Comparison of ENCODE assay signal across 16 cellular contexts in genomic region chr18:70310560-70311320, GRCh38. TPM values are rescaled to one million over a fixed set of nuclear protein-coding genes. Genes with fewer than 3 reads are reported as not detected.
DNase-seq lines count a peak whose midpoint lies in the region; TF ChIP-seq lines count a peak whose summit lies in the region.
"Had no signal": no experiment of that assay in that cellular context is flagged by ENCODE, and none has a peak within 500 bp of the region (broad histone marks: within the 10 kb centered on the region; RNA-seq: fewer than 3 reads in every experiment).

No MANE protein-coding gene starts in this region.

- peaks cover 35% of the 10 kb centered on the region for H4K20me1 ChIP-seq in OCI-LY3 (ENCODE audit: insufficient read depth, low read length)

- peaks cover 18% of the 10 kb centered on the region for H3K9me3 Mint-ChIP-seq in endodermal cell

- no peak overlapping the region for H2AK5ac ChIP-seq in trophoblast cell (ENCODE audit: low read length)

- peak overlapping the region; percentile 34 for H3K27ac Mint-ChIP-seq in endodermal cell
- H3K27ac Mint-ChIP-seq: CD8-positive, alpha-beta T cell had no signal

- no peak overlapping the region for H3K18ac ChIP-seq in trophoblast cell (ENCODE audit: low read length)

- 96% methylated on average over 5 to 6 of the region's 6 CpGs for WGBS in endodermal cell (ENCODE audit: insufficient coverage in 1 of 2, insufficient read length in 1 of 2), 2 experiments
- WGBS in trophoblast cell (ENCODE audit: extremely low coverage, insufficient coverage, insufficient read length) = no CpG with 5 or more reads among the region's 6 CpGs

- H3K4me3 ChIP-seq in OCI-LY3 (ENCODE audit: low read length) (no peak overlapping the region), endodermal cell (ENCODE audit: low read length) (no peak overlapping the region), trophoblast cell (ENCODE audit: low read depth, low read length) (no peak overlapping the region)

- DNase-seq in DMS114 treated with DMSO at 0.1 percent for 48 hours (lab: John Stamatoyannopoulos, UW; ENCODE audit: unreplicated experiment) = peak; percentile 1
- DNase-seq in endodermal cell = no peak
- no peak for DNase-seq in trophoblast cell
- no peak for DNase-seq in NCI-H1092 treated with DMSO at 0.1 percent for 48 hours (lab: John Stamatoyannopoulos, UW)
- no peak for DNase-seq in NCI-H2227 (lab: John Stamatoyannopoulos, UW; ENCODE audit: unreplicated experiment)
- no peak for DNase-seq in stimulated activated CD4-positive, alpha-beta T cell treated with anti-CD3 and anti-CD28 coated beads, Interleukin-4, amount 100 ng/mL, for 1 hour
- DNase-seq: BE2C; CD8-positive, alpha-beta T cell; DND-41; GF-D8; NCI-H1436 treated with DMSO at 0.1 percent for 48 hours; NCI-H2081; NCI-H2227 treated with DMSO at 0.1 percent for 48 hours; NCI-H524 treated with DMSO at 0.1 percent for 48 hours; Right ventricle myocardium superior had no signal

- H3K36me3 ChIP-seq in OCI-LY3 (replicated peaks; ENCODE audit: low read depth, low read length) (peaks cover 18% of the 10 kb centered on the region), endodermal cell (ENCODE audit: control insufficient read depth, insufficient read depth, low read length) (peaks cover 8% of the 10 kb centered on the region), trophoblast cell (ENCODE audit: control insufficient read depth in 1 of 2, insufficient read depth in 2 of 2, low read length in 2 of 2) (peaks cover 0 to 2% of the 10 kb centered on the region in 2 experiments)
- H3K36me3 ChIP-seq: BE2C had no signal

- no peak overlapping the region for H3K4me3 Mint-ChIP-seq in endodermal cell
- H3K4me3 Mint-ChIP-seq: CD8-positive, alpha-beta T cell had no signal

- peaks cover 10% of the 10 kb centered on the region for H3K36me3 Mint-ChIP-seq in endodermal cell (ENCODE audit: low read depth)
- H3K36me3 Mint-ChIP-seq: CD8-positive, alpha-beta T cell had no signal

- H4K8ac ChIP-seq in trophoblast cell (ENCODE audit: low read depth, low read length) = no peak overlapping the region

- H2BK120ac ChIP-seq in trophoblast cell (ENCODE audit: insufficient read depth, low read length, poor library complexity) = no peak overlapping the region

- H3K27ac ChIP-seq in OCI-LY3 (ENCODE audit: low read length) = no peak overlapping the region
- H3K27ac ChIP-seq in endodermal cell (ENCODE audit: low read depth, low read length) = no peak overlapping the region
- H3K27ac ChIP-seq in trophoblast cell (ENCODE audit: low read depth, low read length) = no peak overlapping the region

- no peaks in the 10 kb centered on the region for H3K79me1 ChIP-seq in trophoblast cell (ENCODE audit: low read length)

- H3K14ac ChIP-seq in trophoblast cell (ENCODE audit: low read length) = no peak overlapping the region

- H3K27me3 ChIP-seq in OCI-LY3 (ENCODE audit: low read depth, low read length) (no peaks in the 10 kb centered on the region), endodermal cell (ENCODE audit: control insufficient read depth, insufficient read depth, low read length, poor library complexity, severe bottlenecking) (no peaks in the 10 kb centered on the region), trophoblast cell (ENCODE audit: insufficient read depth, low read length) (no peaks in the 10 kb centered on the region)
- H3K27me3 ChIP-seq: BE2C had no signal

- no peak overlapping the region for H4K12ac ChIP-seq in trophoblast cell (ENCODE audit: low read depth, low read length)

- H3K4ac ChIP-seq in trophoblast cell (ENCODE audit: low read depth, low read length) = peak overlapping the region; percentile 16

- H3K4me1 ChIP-seq in OCI-LY3 (ENCODE audit: low read length) = no peaks in the 10 kb centered on the region
- H3K4me1 ChIP-seq in endodermal cell (ENCODE audit: control insufficient read depth, insufficient read depth, low read length) = no peaks in the 10 kb centered on the region
- H3K4me1 ChIP-seq in trophoblast cell (ENCODE audit: control insufficient read depth in 1 of 2, insufficient read depth in 2 of 2, low read length in 2 of 2) = peaks cover 0 to 2% of the 10 kb centered on the region in 2 experiments
- H3K4me1 ChIP-seq: BE2C had no signal

- peaks cover 12% of the 10 kb centered on the region; the same call in 1 of the 2 replicates for H3K9me3 ChIP-seq in OCI-LY3 (ENCODE audit: insufficient read depth, low read length)
- peaks cover 19% of the 10 kb centered on the region for H3K9me3 ChIP-seq in endodermal cell (ENCODE audit: control insufficient read depth, low read length)
- peaks cover 2% of the 10 kb centered on the region for H3K9me3 ChIP-seq in trophoblast cell (ENCODE audit: insufficient read depth, low read depth, low read length)
- H3K9me3 ChIP-seq: BE2C had no signal

- H2BK12ac ChIP-seq in trophoblast cell (ENCODE audit: low read length) = no peak overlapping the region

- TF ChIP-seq CTCF in OCI-LY3 (IDR thresholded peaks at IDR 0.05; ENCODE audit: low read depth, low read length) (peak; percentile 8; the same call in 1 of the 2 replicates), endodermal cell (conservative IDR thresholded peaks at IDR 0.05) (no peak)

- no peak overlapping the region for H3K4me2 ChIP-seq in OCI-LY3 (ENCODE audit: low read length)
- H3K4me2 ChIP-seq in trophoblast cell (ENCODE audit: low read length) = no peak overlapping the region

- H3K9ac ChIP-seq in OCI-LY3 (ENCODE audit: low read length) (no peak overlapping the region), endodermal cell (ENCODE audit: extremely low read depth, low read length, poor library complexity, severe bottlenecking) (no peak overlapping the region), trophoblast cell (ENCODE audit: low read length) (no peak overlapping the region)

- H3K79me2 ChIP-seq in OCI-LY3 (ENCODE audit: low read length) (peaks cover 100% of the 10 kb centered on the region), trophoblast cell (ENCODE audit: control insufficient read depth, insufficient read depth, low read length, poor library complexity) (peaks cover 13% of the 10 kb centered on the region)

- H2AFZ ChIP-seq in OCI-LY3 (ENCODE audit: low read depth, low read length) (no peak overlapping the region), trophoblast cell (ENCODE audit: insufficient read depth, low read length, poor library complexity) (no peak overlapping the region)

- H3K23ac ChIP-seq in trophoblast cell (ENCODE audit: low read length) = no peak overlapping the region

- no peaks in the 10 kb centered on the region for H3K4me1 Mint-ChIP-seq in endodermal cell

- no peak overlapping the region for H4K91ac ChIP-seq in trophoblast cell (ENCODE audit: low read depth, low read length)

- no peaks in the 10 kb centered on the region for H3K27me3 Mint-ChIP-seq in endodermal cell (ENCODE audit: insufficient read depth)

- no peak overlapping the region for H2BK5ac ChIP-seq in trophoblast cell (ENCODE audit: low read depth, low read length, poor library complexity)

RNA-seq across cellular contexts. Expression of gene SOCS6, which starts 21.9 kb away (rescaled TPM):
- total RNA-seq in endodermal cell = 10 to 100 TPM; 28.2 to 30.0 TPM
- 18.2 TPM for polyA plus RNA-seq in endodermal cell (2013, experiment 1 of 2)
- 20.1 TPM for polyA plus RNA-seq in endodermal cell (2013, experiment 2 of 2)
- polyA plus RNA-seq in trophoblast cell (2013) = 49.6 and 49.7 TPM in 2 replicates
